Comparison of ENCODE assay signal across 8 cellular contexts in genomic region chr3:52534281-52535183, GRCh38. TPM values are rescaled to one million over a fixed set of nuclear protein-coding genes. Genes with fewer than 3 reads are reported as not detected.
DNase-seq lines count a peak whose midpoint lies in the region; ATAC-seq and TF ChIP-seq lines count a peak whose summit lies in the region.

No MANE protein-coding gene starts in this region.

- ATAC-seq in body of pancreas: no peak

- H3K4me1 ChIP-seq in body of pancreas (peaks cover 47% of the 10 kb centered on the region), PC-9 (replicated peaks; ENCODE audit: insufficient read depth) (peaks cover 28% of the 10 kb centered on the region)

- no peaks in the 10 kb centered on the region for H3K9me2 ChIP-seq in PC-9 (ENCODE audit: insufficient read depth)

- no peak overlapping the region for H2AFZ ChIP-seq in PC-9

- H3K9me3 ChIP-seq in body of pancreas (no peaks in the 10 kb centered on the region), PC-9 (ENCODE audit: insufficient read depth, low read depth) (no peaks in the 10 kb centered on the region)

- H3F3A ChIP-seq in PC-9 (ENCODE audit: insufficient read depth, low read depth): peaks cover 18% of the 10 kb centered on the region; the same call in 1 of the 2 replicates

- WGBS in body of pancreas, 2 donors: 73 to 90% methylated on average over 44 to 57 of the region's 57 CpGs

- DNase-seq in ELR (ENCODE audit: low read depth) (peak; percentile 43), NCI-H2196 treated with DMSO at 0.1 percent for 48 hours (lab: John Stamatoyannopoulos, UW; ENCODE audit: unreplicated experiment) (peak; percentile 4), body of pancreas (peak in 1 of 4 donors; percentile 18), iris pigment epithelial cell (ENCODE audit: low read depth) (peak; percentile 37), substantia nigra (lab: John Stamatoyannopoulos, UW) (no peak), PC-9 (no peak), A172 (ENCODE audit: low spot score) (no peak)
- DNase-seq in stimulated activated CD4-positive, alpha-beta T cell treated with anti-CD3 and anti-CD28 coated beads, Interleukin-4, amount 100 ng/mL, for 4 hours: no peak

- H3K27ac ChIP-seq in body of pancreas (peak overlapping the region in 3 of 4 donors; percentile 31 to 52 (median 46)), substantia nigra (ENCODE audit: low read depth, low read length, poor library complexity, severe bottlenecking) (peak overlapping the region; percentile 73), PC-9 (no peak overlapping the region)

- H3K36me3 ChIP-seq in body of pancreas (replicated peaks in 1 of 2; ENCODE audit: insufficient read depth in 1 of 2, low read depth in 2 of 2) (no peaks in the 10 kb centered on the region), PC-9 (ENCODE audit: low read depth) (no peaks in the 10 kb centered on the region)

- no TSS peak for BruUV-seq in PC-9 (replicated peaks; lab: Mats Ljungman, UMichigan)

- peaks cover 39% of the 10 kb centered on the region for H3K79me2 ChIP-seq in PC-9 (ENCODE audit: low read depth)

- TF ChIP-seq POLR2A in body of pancreas (IDR thresholded peaks at IDR 0.05): no peak

- H3K4me3 ChIP-seq in body of pancreas: peak overlapping the region; percentile 13 to 23
- H3K4me3 ChIP-seq in PC-9: no peak overlapping the region

- CTCF ChIA-PET in PC-9 (lab: Charles Lee): no interaction called here

- peaks cover 5% of the 10 kb centered on the region; the same call in 1 of the 2 replicates for H4K20me1 ChIP-seq in PC-9 (ENCODE audit: insufficient read depth)

- intact Hi-C loops in body of pancreas (cut with DNase I) (loop anchor here (10.0 kb wide), 1 partner anchor 80 kb away; the partner anchor contains the start of genes NISCH and TNNC1), PC-9 (cut with micrococcal nuclease; ENCODE audit: unreplicated experiment) (no loop called here)

- H3K4me2 ChIP-seq in PC-9: no peak overlapping the region

- no peak for TF ChIP-seq CTCF in body of pancreas (IDR thresholded peaks at IDR 0.05)
- TF ChIP-seq CTCF in PC-9 (conservative IDR thresholded peaks at IDR 0.05): no peak

- H3K27me3 ChIP-seq in body of pancreas (no peaks in the 10 kb centered on the region), PC-9 (ENCODE audit: insufficient read depth, low read depth) (no peaks in the 10 kb centered on the region)

- POLR2A ChIA-PET in PC-9 (lab: Charles Lee; ENCODE audit: unreplicated experiment): no interaction called here

RNA-seq across cellular contexts. Expression of gene NT5DC2, which starts 0.9 kb away (rescaled TPM):
- total RNA-seq in body of pancreas (10 to 100 TPM; 25.4 to 32.4 TPM), PC-9 (2021) (172 and 215 TPM in 2 replicates)
- 65.6 and 92.3 TPM in 2 replicates for total RNA-seq in A172 (2014; rRNA removed; shearing (Covaris generic))

RNA-seq across cellular contexts. Expression of gene UQCC5, which starts 1.9 kb away (rescaled TPM):
- total RNA-seq in body of pancreas: 1 to 10 TPM in 1 of 2 donors, under 1 TPM in 1; 0.78 to 7.3 TPM
- total RNA-seq in PC-9 (2021): 13.3 and 16.5 TPM in 2 replicates
- 17.1 and 47.0 TPM in 2 replicates for total RNA-seq in A172 (2014; rRNA removed; shearing (Covaris generic))

RNA-seq across cellular contexts. Expression of gene STAB1, which starts 39.4 kb away (rescaled TPM):
- 10 to 100 TPM; 50.4 to 55.3 TPM for total RNA-seq in body of pancreas
- total RNA-seq in PC-9 (2021): 0.04 TPM in 1 of 2 replicates, not detected in the other
- total RNA-seq in A172 (2014; rRNA removed; shearing (Covaris generic)): 0.12 TPM in 1 of 2 replicates, not detected in the other

Comparison
In these comparisons a context has a peak if more than half of its experiments do, and no peak if none do; other contexts are left out.
1. DNase-seq: peak in ELR (single experiment), NCI-H2196 treated with DMSO at 0.1 percent for 48 hours (single experiment) and iris pigment epithelial cell (single experiment); none in substantia nigra (0 of 49), PC-9 (0 of 2), A172 (single experiment) and stimulated activated CD4-positive, alpha-beta T cell treated with anti-CD3 and anti-CD28 coated beads, Interleukin-4, amount 100 ng/mL, for 4 hours (0 of 2).
2. RNA of gene STAB1, which starts 39.4 kb away (total RNA-seq): 50.4 to 55.3 TPM in body of pancreas; 0.12 TPM in A172 and 0.04 TPM in PC-9; every median in the first group is over 10 times any median in the second.